In genomic region chr16:78022347-78022746, GRCh38 we compare ENCODE assay signal across 22 cellular contexts. TPM values are rescaled to one million over a fixed set of nuclear protein-coding genes. Genes with fewer than 3 reads are reported as not detected.
"Had no signal": no experiment of that assay in that cellular context is flagged by ENCODE, and none has a peak within 500 bp of the region (broad histone marks: within the 10 kb centered on the region; RNA-seq: fewer than 3 reads in every experiment).

TSS of gene CLEC3A (plus strand) at chr16:78022548. CDS start at chr16:78022627, 79 bp downstream.

- H3K9me3 ChIP-seq: mucosa of descending colon, neutrophil, tibial nerve had no signal

- H3K4me3 Mint-ChIP-seq: activated B cell treated with CpG ODN at 0.5 μM for 24 hours; activated CD8-positive, alpha-beta T cell treated with anti-CD3 and anti-CD28 coated beads for 36 hours; activated T-cell treated with anti-CD3 and anti-CD28 coated beads, Interleukin-2, amount 50 U/mL, for 72 hours; brain; central memory CD8-positive, alpha-beta T cell; naive thymus-derived CD4-positive, alpha-beta T cell; stimulated activated effector memory CD8-positive, alpha-beta T cell treated with anti-CD3 and anti-CD28 coated beads, Interleukin-12 subunit alpha, Interleukin-12 subunit beta, amount 100 ng/mL, for 72 hours had no signal

- H3K4me1 Mint-ChIP-seq: activated B cell treated with CpG ODN at 0.5 μM for 24 hours; central memory CD8-positive, alpha-beta T cell; naive thymus-derived CD4-positive, alpha-beta T cell; stimulated activated effector memory CD8-positive, alpha-beta T cell treated with anti-CD3 and anti-CD28 coated beads, Interleukin-12 subunit alpha, Interleukin-12 subunit beta, amount 100 ng/mL, for 72 hours had no signal

- H3K27ac Mint-ChIP-seq: activated B cell treated with CpG ODN at 0.5 μM for 24 hours; activated CD8-positive, alpha-beta T cell treated with anti-CD3 and anti-CD28 coated beads for 36 hours; activated naive CD4-positive, alpha-beta T cell treated with anti-CD3 and anti-CD28 coated beads, Interleukin-2, amount 50 U/mL, for 72 hours; activated T-cell treated with anti-CD3 and anti-CD28 coated beads, Interleukin-2, amount 50 U/mL, for 72 hours; brain; naive thymus-derived CD4-positive, alpha-beta T cell; stimulated activated effector memory CD8-positive, alpha-beta T cell treated with anti-CD3 and anti-CD28 coated beads, Interleukin-12 subunit alpha, Interleukin-12 subunit beta, amount 100 ng/mL, for 72 hours had no signal

- H3K36me3 ChIP-seq: neutrophil, tibial nerve had no signal

- H3K9ac ChIP-seq: parathyroid adenoma had no signal

- H3K36me3 Mint-ChIP-seq: activated naive CD4-positive, alpha-beta T cell treated with anti-CD3 and anti-CD28 coated beads, Interleukin-2, amount 50 U/mL, for 72 hours; brain; naive thymus-derived CD4-positive, alpha-beta T cell; stimulated activated effector memory CD8-positive, alpha-beta T cell treated with anti-CD3 and anti-CD28 coated beads, Interleukin-12 subunit alpha, Interleukin-12 subunit beta, amount 100 ng/mL, for 72 hours had no signal

- DNase-seq: activated B cell treated with CpG ODN at 0.5 μM for 24 hours; activated CD4-positive, alpha-beta T cell treated with anti-CD3 and anti-CD28 coated beads for 48 hours; activated CD8-positive, alpha-beta T cell treated with anti-CD3 and anti-CD28 coated beads for 36 hours; activated gamma-delta T cell; activated T-cell treated with anti-CD3 and anti-CD28 coated beads, Interleukin-2, amount 50 U/mL, for 72 hours; cortex of kidney; effector CD8-positive, alpha-beta T cell; foreskin melanocyte; mammary epithelial cell; mucosa of descending colon; naive thymus-derived CD4-positive, alpha-beta T cell; stimulated activated CD4-positive, alpha-beta T cell treated with anti-CD3 and anti-CD28 coated beads, Interleukin-12 subunit alpha, Interleukin-12 subunit beta, amount 100 ng/mL, for 4 hours; stimulated activated CD4-positive, alpha-beta T cell treated with anti-CD3 and anti-CD28 coated beads, Interleukin-2, amount 100 ng/mL, for 24 hours had no signal

- H3K4me1 ChIP-seq: parathyroid adenoma, tibial nerve had no signal

- H3K27ac ChIP-seq: neutrophil, parathyroid adenoma, tibial nerve had no signal

- H3K27me3 ChIP-seq: neutrophil, tibial nerve had no signal

- H3K79me2 ChIP-seq: parathyroid adenoma had no signal

- H3K4me3 ChIP-seq: mucosa of descending colon, tibial nerve had no signal

- H3K9me3 Mint-ChIP-seq: activated B cell treated with CpG ODN at 0.5 μM for 24 hours; activated CD8-positive, alpha-beta T cell treated with anti-CD3 and anti-CD28 coated beads for 36 hours; brain; central memory CD8-positive, alpha-beta T cell had no signal

RNA-seq across cellular contexts. Expression of gene CLEC3A, which starts in this region (rescaled TPM):
- total RNA-seq: activated B cell treated with CpG ODN at 0.5 μM for 24 hours; activated CD8-positive, alpha-beta T cell treated with anti-CD3 and anti-CD28 coated beads for 36 hours; activated naive CD4-positive, alpha-beta T cell treated with anti-CD3 and anti-CD28 coated beads, Interleukin-2, amount 50 U/mL, for 72 hours; activated T-cell treated with anti-CD3 and anti-CD28 coated beads, Interleukin-2, amount 50 U/mL, for 72 hours; mammary epithelial cell; mucosa of descending colon; naive thymus-derived CD4-positive, alpha-beta T cell; renal cortical epithelial cell; T-helper 1 cell treated with Interleukin-12 subunit alpha and Interleukin-12 subunit beta and Interleukin-4 antibody, amounts not matched to agents 30 ng/mL and 1 ng/mL, for 36 hours; tibial nerve had no signal
- polyA plus RNA-seq: mammary epithelial cell; naive thymus-derived CD4-positive, alpha-beta T cell had no signal
